Comparison of ENCODE assay signal across 9 cellular contexts in genomic region chr14:21997300-21997699, GRCh38.
A peak's percentile ranks its signal among the peaks of the same experiment; 100 is the strongest.
DNase-seq lines count a peak whose midpoint lies in the region; ATAC-seq and TF ChIP-seq lines count a peak whose summit lies in the region.
"Had no signal": no experiment of that assay in that cellular context is flagged by ENCODE, and none has a peak within 500 bp of the region (broad histone marks: within the 10 kb centered on the region; RNA-seq: fewer than 3 reads in every experiment).

No MANE protein-coding gene starts in this region.

- peaks cover 33% of the 10 kb centered on the region for H3K27me3 Mint-ChIP-seq in stimulated activated memory B cell treated with anti-CD40 and anti-IgM and Interleukin-4, amounts not matched to agents 10 μg/mL and 1 μg/mL and 100 μg/mL, for 72 hours
- H3K27me3 Mint-ChIP-seq in CD14-positive monocyte (ENCODE audit: low read depth in 3 of 3) = peaks cover 0 to 2% (median 0%) of the 10 kb centered on the region in 3 donors

- H3K9me3 Mint-ChIP-seq in stimulated activated memory B cell treated with anti-CD40 and anti-IgM and Interleukin-4, amounts not matched to agents 10 μg/mL and 1 μg/mL and 100 μg/mL, for 72 hours = no peaks in the 10 kb centered on the region
- H3K9me3 Mint-ChIP-seq in CD14-positive monocyte = no peaks in the 10 kb centered on the region

- no peak for ATAC-seq in stimulated activated memory B cell treated with anti-CD40 and anti-IgM and Interleukin-4, amounts not matched to agents 10 μg/mL and 1 μg/mL and 100 μg/mL, for 72 hours
- ATAC-seq: Right ventricle myocardium inferior had no signal

- peak; percentile 79 for TF ChIP-seq CTCF in Loucy (conservative IDR thresholded peaks at IDR 0.05; ENCODE audit: low read length)
- no peak for TF ChIP-seq CTCF in CD14-positive monocyte (IDR thresholded peaks at IDR 0.05)

- H3K4me3 ChIP-seq in Loucy (ENCODE audit: low read length, poor library complexity, severe bottlenecking) = no peak overlapping the region

- no peaks in the 10 kb centered on the region for H4K20me1 ChIP-seq in Loucy (ENCODE audit: insufficient read depth, low read length, poor library complexity, severe bottlenecking)

- H2AFZ ChIP-seq in Loucy (ENCODE audit: low read length) = peak overlapping the region; percentile 73

- peak overlapping the region; percentile 40 for H3K4me2 ChIP-seq in Loucy (ENCODE audit: low read depth, low read length, poor library complexity, severe bottlenecking)

- peak overlapping the region; percentile 8 for H3K9ac ChIP-seq in Loucy (ENCODE audit: low read depth, low read length, poor library complexity, severe bottlenecking)

- H3K4me1 ChIP-seq in Loucy (ENCODE audit: insufficient read depth, low read length, poor library complexity, severe bottlenecking) = peaks cover 27% of the 10 kb centered on the region

- DNase-seq in Daoy (ENCODE audit: low read depth) = peak; percentile 66
- peak; percentile 33 for DNase-seq in activated naive CD4-positive, alpha-beta T cell treated with anti-CD3 and anti-CD28 coated beads, Interleukin-2, amount 50 U/mL, for 16 hours
- DNase-seq in medulla oblongata (ENCODE audit: extremely low spot score) = peak; percentile 33
- DNase-seq in NCI-H526 (lab: John Stamatoyannopoulos, UW) = no peak
- no peak for DNase-seq in D341Med (ENCODE audit: low spot score)
- no peak for DNase-seq in CD14-positive monocyte (ENCODE audit: low spot score)

- no peaks in the 10 kb centered on the region for H3F3A ChIP-seq in Loucy (ENCODE audit: low read depth)

- H3K36me3 Mint-ChIP-seq in stimulated activated memory B cell treated with anti-CD40 and anti-IgM and Interleukin-4, amounts not matched to agents 10 μg/mL and 1 μg/mL and 100 μg/mL, for 72 hours = no peaks in the 10 kb centered on the region
- H3K36me3 Mint-ChIP-seq in CD14-positive monocyte = no peaks in the 10 kb centered on the region

- no peaks in the 10 kb centered on the region for H3K9me2 ChIP-seq in Loucy (replicated peaks; ENCODE audit: low read depth, low read length)

- H3K79me2 ChIP-seq in Loucy (ENCODE audit: insufficient read depth, low read length) = no peaks in the 10 kb centered on the region

- intact Hi-C loops in CD14-positive monocyte (cut with micrococcal nuclease) = no loop called here

- no peak overlapping the region for H3K27ac Mint-ChIP-seq in stimulated activated memory B cell treated with anti-CD40 and anti-IgM and Interleukin-4, amounts not matched to agents 10 μg/mL and 1 μg/mL and 100 μg/mL, for 72 hours
- no peak overlapping the region for H3K27ac Mint-ChIP-seq in CD14-positive monocyte

- no peaks in the 10 kb centered on the region for H3K36me3 ChIP-seq in Loucy (ENCODE audit: insufficient read depth, low read length)

- H3K9me3 ChIP-seq in Loucy (ENCODE audit: insufficient read depth, low read depth, low read length) = no peaks in the 10 kb centered on the region

- H3K4me1 Mint-ChIP-seq in stimulated activated memory B cell treated with anti-CD40 and anti-IgM and Interleukin-4, amounts not matched to agents 10 μg/mL and 1 μg/mL and 100 μg/mL, for 72 hours = no peaks in the 10 kb centered on the region
- peaks cover 4% of the 10 kb centered on the region for H3K4me1 Mint-ChIP-seq in CD14-positive monocyte

- H3K4me3 Mint-ChIP-seq in stimulated activated memory B cell treated with anti-CD40 and anti-IgM and Interleukin-4, amounts not matched to agents 10 μg/mL and 1 μg/mL and 100 μg/mL, for 72 hours = no peak overlapping the region
- no peak overlapping the region for H3K4me3 Mint-ChIP-seq in CD14-positive monocyte

- H3K27me3 ChIP-seq in Loucy (ENCODE audit: insufficient read depth, low read length, poor library complexity, severe bottlenecking) = no peaks in the 10 kb centered on the region

Comparison
In these comparisons a context has a peak if more than half of its experiments do, and no peak if none do; other contexts are left out.
1. DNase-seq: peak in Daoy (single experiment), activated naive CD4-positive, alpha-beta T cell treated with anti-CD3 and anti-CD28 coated beads, Interleukin-2, amount 50 U/mL, for 16 hours (single experiment) and medulla oblongata (single experiment); none in NCI-H526 (0 of 2), D341Med (single experiment) and CD14-positive monocyte (single experiment).